Comparison of ENCODE assay signal across 7 cellular contexts in genomic region chr19:2476451-2477140, GRCh38. TPM values are rescaled to one million over a fixed set of nuclear protein-coding genes. Genes with fewer than 3 reads are reported as not detected.
DNase-seq lines count a peak whose midpoint lies in the region; ATAC-seq and TF ChIP-seq lines count a peak whose summit lies in the region.

No MANE protein-coding gene starts in this region.

- H3K4me1 ChIP-seq in breast epithelium, result peaks cover 0 to 11% of the 10 kb centered on the region in 2 donors

- peak in 1 of 2 donors; percentile 62 for DNase-seq in breast epithelium (ENCODE audit: low spot score in 2 of 2)
- DNase-seq in stimulated activated CD4-positive, alpha-beta T cell treated with anti-CD3 and anti-CD28 coated beads, Interleukin-4, amount 100 ng/mL, for 1 hour, result peak; percentile 77
- DNase-seq in DMS79 treated with DMSO at 0.1 percent for 48 hours (lab: John Stamatoyannopoulos, UW), result no peak

- no peaks in the 10 kb centered on the region for H3K9me3 ChIP-seq in breast epithelium

- peak overlapping the region; percentile 71 to 91 (median 79) for H3K4me3 ChIP-seq in breast epithelium

- ATAC-seq in GM18861 (IDR thresholded peaks at IDR 0.05; ENCODE audit: unreplicated experiment) (peak; percentile 5), HG03432 (IDR thresholded peaks at IDR 0.05; ENCODE audit: unreplicated experiment) (peak; percentile 11)

- intact Hi-C loops in breast epithelium (cut with DNase I; ENCODE audit: low total_unique reads), result loop anchor here (5.0 kb wide), 1 partner anchor 101 kb away; no protein-coding TSS in a partner anchor

- H3K27ac ChIP-seq in VCaP (peak overlapping the region; percentile 72; the same call in 1 of the 2 replicates), breast epithelium (peak overlapping the region; percentile 93 to 94), layer of hippocampus (ENCODE audit: low read depth, low read length) (peak overlapping the region; percentile 76)

- H3K36me3 ChIP-seq in breast epithelium, result no peaks in the 10 kb centered on the region

- H3K27me3 ChIP-seq in breast epithelium, result no peaks in the 10 kb centered on the region
- no peaks in the 10 kb centered on the region for H3K27me3 ChIP-seq in layer of hippocampus (ENCODE audit: control insufficient read depth, insufficient read depth, low read length)

- TF ChIP-seq CTCF in VCaP (conservative IDR thresholded peaks at IDR 0.05) (no peak), breast epithelium (IDR thresholded peaks at IDR 0.05) (no peak)

- no peak for TF ChIP-seq POLR2A in breast epithelium (IDR thresholded peaks at IDR 0.05)

RNA-seq across cellular contexts. Expression of gene GADD45B, which starts 0.7 kb away (rescaled TPM):
- 100 to 1,000 TPM; 136 to 301 (median 172) TPM for total RNA-seq in breast epithelium

RNA-seq across cellular contexts. Expression of gene LMNB2, which starts 19.8 kb away (rescaled TPM):
- 10 to 100 TPM; 13.1 to 25.2 (median 15.7) TPM for total RNA-seq in breast epithelium

RNA-seq across cellular contexts. Expression of gene TIMM13, which starts 49.2 kb away (rescaled TPM):
- total RNA-seq in breast epithelium, result 10 to 100 TPM; 27.7 to 34.4 (median 28.1) TPM
